In genomic region chr3:27659279-27660021, GRCh38 we compare ENCODE assay signal across 8 cellular contexts.
A peak's percentile ranks its signal among the peaks of the same experiment; 100 is the strongest.
DNase-seq lines count a peak whose midpoint lies in the region; ATAC-seq, FAIRE-seq and TF ChIP-seq lines count a peak whose summit lies in the region.

No MANE protein-coding gene starts in this region.

- H3K4me1 ChIP-seq in colonic mucosa = no peaks in the 10 kb centered on the region
- H3K4me1 ChIP-seq in tibial artery = no peaks in the 10 kb centered on the region

- peaks cover 1% of the 10 kb centered on the region for H3K9me3 Mint-ChIP-seq in memory B cell

- H3K27ac ChIP-seq in colonic mucosa = no peak overlapping the region
- no peak overlapping the region for H3K27ac ChIP-seq in tibial artery

- intact Hi-C loops in colonic mucosa (cut with DNase I) (no loop called here), tibial artery (cut with DNase I; ENCODE audit: low total_unique reads) (no loop called here)

- no peak for TF ChIP-seq POLR2A in H54 (IDR thresholded peaks at IDR 0.05; ENCODE audit: low read depth, low read length)

- H3K4me3 Mint-ChIP-seq in memory B cell = no peak overlapping the region

- H3K27me3 Mint-ChIP-seq in memory B cell = no peaks in the 10 kb centered on the region

- H3K4me3 ChIP-seq in colonic mucosa (no peak overlapping the region), tibial artery (no peak overlapping the region)

- H3K4me1 Mint-ChIP-seq in memory B cell = peaks cover 6% of the 10 kb centered on the region

- FAIRE-seq in H54 (lab: Jason Lieb, UNC) = peak; percentile 15

- H3K9ac ChIP-seq in colonic mucosa (ENCODE audit: low read depth in 2 of 2, low read length in 2 of 2) = no peak overlapping the region

- peak; percentile 78 for TF ChIP-seq CTCF in colonic mucosa (IDR thresholded peaks at IDR 0.05)
- TF ChIP-seq CTCF in tibial artery (IDR thresholded peaks at IDR 0.05) = peak; percentile 69 to 70

- H3K9me3 ChIP-seq in colonic mucosa = no peaks in the 10 kb centered on the region
- H3K9me3 ChIP-seq in tibial artery = no peaks in the 10 kb centered on the region

- peak; percentile 60 for DNase-seq in NCI-H82 (lab: John Stamatoyannopoulos, UW)
- no peak for DNase-seq in NCI-H82 treated with DMSO at 0.1 percent for 48 hours (lab: John Stamatoyannopoulos, UW; ENCODE audit: unreplicated experiment)
- DNase-seq in H54 (ENCODE audit: insufficient read length, low spot score) = no peak
- DNase-seq in LoVo (ENCODE audit: low spot score) = peak; percentile 50
- DNase-seq in UCSD-AML1 (lab: John Stamatoyannopoulos, UW; ENCODE audit: unreplicated experiment) = peak; percentile 39
- peak; percentile 60 for DNase-seq in colonic mucosa
- DNase-seq in memory B cell (ENCODE audit: low spot score in 2 of 2) = peak in 1 of 2 donors; percentile 25
- DNase-seq in tibial artery = peak; percentile 63 to 73

- H3K27me3 ChIP-seq in colonic mucosa = no peaks in the 10 kb centered on the region
- no peaks in the 10 kb centered on the region for H3K27me3 ChIP-seq in tibial artery

- H3K36me3 Mint-ChIP-seq in memory B cell = no peaks in the 10 kb centered on the region

- ATAC-seq in memory B cell (ENCODE audit: low read depth) = peak; percentile 59

- H3K27ac Mint-ChIP-seq in memory B cell = no peak overlapping the region

- H3K36me3 ChIP-seq in colonic mucosa = no peaks in the 10 kb centered on the region
- no peaks in the 10 kb centered on the region for H3K36me3 ChIP-seq in tibial artery

Comparison
In these comparisons a context has a peak if more than half of its experiments do, and no peak if none do; other contexts are left out.
1. DNase-seq: peak in NCI-H82 (single experiment), LoVo (single experiment), UCSD-AML1 (single experiment), colonic mucosa (single experiment) and tibial artery (2 of 2); none in NCI-H82 treated with DMSO at 0.1 percent for 48 hours (single experiment) and H54 (single experiment).